In genomic region chr16:69017036-69017783, GRCh38 we compare ENCODE assay signal across 13 cellular contexts.
DNase-seq lines count a peak whose midpoint lies in the region; ATAC-seq and TF ChIP-seq lines count a peak whose summit lies in the region.
"Had no signal": no experiment of that assay in that cellular context is flagged by ENCODE, and none has a peak within 500 bp of the region (broad histone marks: within the 10 kb centered on the region; RNA-seq: fewer than 3 reads in every experiment).

No MANE protein-coding gene starts in this region.

- TF ChIP-seq POLR2A in body of pancreas (IDR thresholded peaks at IDR 0.05) = no peak

- DNase-seq in AG08396 (ENCODE audit: low spot score) = peak; percentile 29
- peak; percentile 60 for DNase-seq in HK-2 (ENCODE audit: unreplicated experiment)
- no peak for DNase-seq in body of pancreas
- no peak for DNase-seq in NCI-H510A (lab: John Stamatoyannopoulos, UW)
- no peak for DNase-seq in NCI-H1436 (lab: John Stamatoyannopoulos, UW)
- DNase-seq: activated CD4-positive, alpha-beta T cell treated with anti-CD3 and anti-CD28 coated beads, Interleukin-2, amount 10 ng/mL, durations not matched to agents 7 days and 5 days; DND-41; effector CD8-positive, alpha-beta T cell; naive B cell; NCI-H524 treated with DMSO at 0.1 percent for 48 hours had no signal

- WGBS in body of pancreas, 2 donors = 60 to 65% methylated on average over 2 of the region's 2 CpGs

- peak; percentile 35 for ATAC-seq in body of pancreas
- ATAC-seq in HG03159 (IDR thresholded peaks at IDR 0.05; ENCODE audit: unreplicated experiment) = no peak
- ATAC-seq in HG02588 (IDR thresholded peaks at IDR 0.05; ENCODE audit: unreplicated experiment) = no peak

- H3K27ac ChIP-seq in body of pancreas (peak overlapping the region in 1 of 4 donors; percentile 56), layer of hippocampus (ENCODE audit: low read depth, low read length) (peak overlapping the region; percentile 62)

- intact Hi-C loops in body of pancreas (cut with DNase I) = no loop called here

- H3K4me1 ChIP-seq in body of pancreas = peaks cover 7% of the 10 kb centered on the region

- no peak overlapping the region for H3K4me3 ChIP-seq in body of pancreas

- no peaks in the 10 kb centered on the region for H3K9me3 ChIP-seq in body of pancreas

- TF ChIP-seq CTCF in body of pancreas (IDR thresholded peaks at IDR 0.05) = no peak

- H3K36me3 ChIP-seq in body of pancreas (replicated peaks in 1 of 2; ENCODE audit: insufficient read depth in 1 of 2, low read depth in 2 of 2) = no peaks in the 10 kb centered on the region

- H3K27me3 ChIP-seq in body of pancreas = no peaks in the 10 kb centered on the region
- no peaks in the 10 kb centered on the region for H3K27me3 ChIP-seq in layer of hippocampus (ENCODE audit: control insufficient read depth, insufficient read depth, low read length)

Comparison
In these comparisons a context has a peak if more than half of its experiments do, and no peak if none do; other contexts are left out.
1. DNase-seq: peak in AG08396 (single experiment) and HK-2 (single experiment); none in body of pancreas (0 of 4), NCI-H510A (single experiment) and NCI-H1436 (single experiment).